Comparison of ENCODE assay signal across 8 cellular contexts in genomic region chr6:44224154-44224977, GRCh38. TPM values are rescaled to one million over a fixed set of nuclear protein-coding genes. Genes with fewer than 3 reads are reported as not detected.
DNase-seq lines count a peak whose midpoint lies in the region; ATAC-seq and TF ChIP-seq lines count a peak whose summit lies in the region.

No MANE protein-coding gene starts in this region.

- peaks cover 24% of the 10 kb centered on the region for H3K4me1 ChIP-seq in HEK293 (ENCODE audit: control insufficient read depth, insufficient read depth, low read length)
- peaks cover 33% of the 10 kb centered on the region for H3K4me1 ChIP-seq in SJSA1 (replicated peaks)
- H3K4me1 ChIP-seq in endodermal cell (ENCODE audit: control insufficient read depth, insufficient read depth, low read length): peaks cover 10% of the 10 kb centered on the region
- peaks cover 53% of the 10 kb centered on the region for H3K4me1 ChIP-seq in neural progenitor cell

- H3K9me3 ChIP-seq in HEK293 (ENCODE audit: control insufficient read depth, insufficient read depth, low read depth, low read length) (no peaks in the 10 kb centered on the region), SJSA1 (replicated peaks) (0 out of 2 replicates have a peak, but pooled peaks cover 2% of the 10 kb centered on the region), endodermal cell (ENCODE audit: control insufficient read depth, low read length) (no peaks in the 10 kb centered on the region), neural progenitor cell (ENCODE audit: low read depth) (no peaks in the 10 kb centered on the region)

- H4K20me1 ChIP-seq in neural progenitor cell (ENCODE audit: low read depth): peaks cover 41% of the 10 kb centered on the region

- no peak for ATAC-seq in GM21528 (IDR thresholded peaks at IDR 0.05; ENCODE audit: low FRiP score, unreplicated experiment)
- no peak for ATAC-seq in HG03039 (IDR thresholded peaks at IDR 0.05; ENCODE audit: unreplicated experiment)

- H3K79me2 ChIP-seq in neural progenitor cell (ENCODE audit: low read depth): peaks cover 31% of the 10 kb centered on the region

- TF ChIP-seq CTCF in HEK293 (tag by site-specific recombination; IDR thresholded peaks at IDR 0.05) (peak; percentile 87), endodermal cell (conservative IDR thresholded peaks at IDR 0.05) (peak; percentile 24), neural progenitor cell (IDR thresholded peaks at IDR 0.05) (no peak)

- H3K4me3 Mint-ChIP-seq in endodermal cell: peak overlapping the region; percentile 76
- H3K4me3 Mint-ChIP-seq in neural progenitor cell: peak overlapping the region; percentile 92

- POLR2A ChIA-PET in HEK293 (lab: Yijun Ruan, JAX): interaction anchor here (0.6 to 5.7 kb wide), 16 partner anchors 10 to 595 kb away, joined by 3 to 90 read pairs (median 4); partner anchors contain the start of genes GTPBP2, HSP90AB1, MRPS18A and SLC35B2

- H3K36me3 ChIP-seq in HEK293 (ENCODE audit: control insufficient read depth in 2 of 2, insufficient read depth in 1 of 2, low read length in 2 of 2) (peaks cover 0 to 11% of the 10 kb centered on the region in 2 experiments; a peak in 1 of 3 replicates), SJSA1 (no peaks in the 10 kb centered on the region), endodermal cell (ENCODE audit: control insufficient read depth, insufficient read depth, low read length) (no peaks in the 10 kb centered on the region), neural progenitor cell (no peaks in the 10 kb centered on the region)

- peaks cover 49% of the 10 kb centered on the region for H3F3A ChIP-seq in neural progenitor cell (ENCODE audit: low read depth)

- H3K9me3 Mint-ChIP-seq in endodermal cell (no peaks in the 10 kb centered on the region), neural progenitor cell (no peaks in the 10 kb centered on the region)

- H3K27ac Mint-ChIP-seq in endodermal cell (peak overlapping the region; percentile 56), neural progenitor cell (peak overlapping the region; percentile 34)

- H3K27me3 ChIP-seq in SJSA1 (replicated peaks): no peaks in the 10 kb centered on the region
- no peaks in the 10 kb centered on the region for H3K27me3 ChIP-seq in endodermal cell (ENCODE audit: control insufficient read depth, insufficient read depth, low read length, poor library complexity, severe bottlenecking)
- no peaks in the 10 kb centered on the region for H3K27me3 ChIP-seq in neural progenitor cell

- peaks cover 40% of the 10 kb centered on the region for H3K4me1 Mint-ChIP-seq in endodermal cell
- peaks cover 55% of the 10 kb centered on the region for H3K4me1 Mint-ChIP-seq in neural progenitor cell

- WGBS in endodermal cell (ENCODE audit: insufficient coverage in 1 of 2, insufficient read length in 1 of 2), 2 experiments: 24 to 33% methylated on average over 6 of the region's 6 CpGs

- H3K9ac ChIP-seq in endodermal cell (ENCODE audit: extremely low read depth, low read length, poor library complexity, severe bottlenecking) (peak overlapping the region; percentile 34), neural progenitor cell (no peak overlapping the region)

- H3K4me3 ChIP-seq in HEK293 (ENCODE audit: low read depth, low read length) (peak overlapping the region; percentile 55), SJSA1 (peak overlapping the region; percentile 50), endodermal cell (ENCODE audit: low read length) (peak overlapping the region; percentile 87), neural progenitor cell (peak overlapping the region; percentile 57)

- H3K4me2 ChIP-seq in neural progenitor cell: peak overlapping the region; percentile 86

- H3K27ac ChIP-seq in HEK293 (ENCODE audit: extremely low read depth, low read depth, low read length) (peak overlapping the region; percentile 4; the same call in 1 of the 2 replicates), SJSA1 (no peak overlapping the region), endodermal cell (ENCODE audit: low read depth, low read length) (no peak overlapping the region), neural progenitor cell (no peak overlapping the region)

- DNase-seq in EL (peak; percentile 49), SJSA1 (ENCODE audit: low read depth in 1 of 2, low spot score in 2 of 2) (no peak), endodermal cell (no peak), neural progenitor cell (ENCODE audit: low spot score) (no peak), AG08395 (ENCODE audit: low spot score) (no peak)

- CTCF ChIA-PET in HEK293 (lab: Yijun Ruan, JAX): interaction anchor here (0.6 to 11.1 kb wide), 14 partner anchors 12 to 462 kb away, joined by 3 to 148 read pairs (median 4); partner anchors contain the start of genes HSP90AB1 and SLC35B2

- H2AFZ ChIP-seq in neural progenitor cell (replicated peaks): no peak overlapping the region

- H3K36me3 Mint-ChIP-seq in endodermal cell (ENCODE audit: low read depth) (peaks cover 10% of the 10 kb centered on the region), neural progenitor cell (peaks cover 3% of the 10 kb centered on the region)

- no peaks in the 10 kb centered on the region for H3K27me3 Mint-ChIP-seq in endodermal cell (ENCODE audit: insufficient read depth)
- no peaks in the 10 kb centered on the region for H3K27me3 Mint-ChIP-seq in neural progenitor cell (ENCODE audit: insufficient read depth, low read depth)

TF ChIP-seq in HEK293, 187 proteins besides CTCF, POLR2A, EP300 and RAD21 (continues in another document):
- TF ChIP-seq ZNF600 (tag by site-specific recombination; IDR thresholded peaks at IDR 0.05) (peak; percentile 36; the same call in 1 of the 2 replicates), TCF7L2 (IDR thresholded peaks at IDR 0.05; ENCODE audit: borderline replicate concordance, low read depth, low read length) (no peak), ZSCAN4 (tag by site-specific recombination; IDR thresholded peaks at IDR 0.05) (peak; percentile 42; the same call in 1 of the 2 replicates), ZNF580 (tag by site-specific recombination; IDR thresholded peaks at IDR 0.05) (no peak), ZNF335 (tag by site-specific recombination; conservative IDR thresholded peaks at IDR 0.05) (peak; percentile 67), ZBTB6 (tag by site-specific recombination; IDR thresholded peaks at IDR 0.05) (no peak), ZNF629 (tag by site-specific recombination; IDR thresholded peaks at IDR 0.05) (no peak), FEZF1 (tag by site-specific recombination; IDR thresholded peaks at IDR 0.05) (no peak), ZFP69B (tag by site-specific recombination; IDR thresholded peaks at IDR 0.05) (no peak), ZBTB20 (tag by site-specific recombination; IDR thresholded peaks at IDR 0.05) (0 out of 2 replicates have a peak, but pooled peaks have one; percentile 2), ZNF792 (tag by site-specific recombination; IDR thresholded peaks at IDR 0.05) (no peak)

RNA-seq across cellular contexts. Expression of gene SLC29A1, which starts 1.0 kb away (rescaled TPM):
- total RNA-seq in SJSA1 (2014; rRNA removed; shearing (Covaris generic)): 6.7 and 11.0 TPM in 2 replicates
- total RNA-seq in endodermal cell: 100 to 1,000 TPM; 129 to 155 TPM
- 65.0 TPM for polyA plus RNA-seq in endodermal cell (2013, experiment 1 of 2)
- 58.4 TPM for polyA plus RNA-seq in endodermal cell (2013, experiment 2 of 2)
- 34.8 and 69.7 TPM in 2 replicates for total RNA-seq in neural progenitor cell (ENCODE audit: low replicate concordance)

RNA-seq across cellular contexts. Expression of gene MYMX, which starts 7.6 kb away (rescaled TPM):
- 0.53 TPM in 1 of 2 replicates, not detected in the other for total RNA-seq in SJSA1 (2014; rRNA removed; shearing (Covaris generic))
- 1 to 10 TPM; 1.7 to 1.8 TPM for total RNA-seq in endodermal cell
- polyA plus RNA-seq in endodermal cell (2013, experiment 1 of 2): 1.1 TPM
- 0.83 TPM for polyA plus RNA-seq in endodermal cell (2013, experiment 2 of 2)
- 0.54 and 1.5 TPM in 2 replicates for total RNA-seq in neural progenitor cell (ENCODE audit: low replicate concordance)

RNA-seq across cellular contexts. Expression of gene HSP90AB1, which starts 22.5 kb away (rescaled TPM):
- total RNA-seq in SJSA1 (2014; rRNA removed; shearing (Covaris generic)): 1,415 and 1,548 TPM in 2 replicates
- total RNA-seq in endodermal cell: 1,000 to 10,000 TPM; 1,356 to 1,422 TPM
- 1,137 TPM for polyA plus RNA-seq in endodermal cell (2013, experiment 1 of 2)
- 1,046 TPM for polyA plus RNA-seq in endodermal cell (2013, experiment 2 of 2)
- total RNA-seq in neural progenitor cell (ENCODE audit: low replicate concordance): 1,851 and 2,068 TPM in 2 replicates

RNA-seq across cellular contexts. Expression of gene SLC35B2, which starts 33.0 kb away (rescaled TPM):
- total RNA-seq in SJSA1 (2014; rRNA removed; shearing (Covaris generic)): 89.9 and 107 TPM in 2 replicates
- total RNA-seq in endodermal cell (10 to 100 TPM; 52.5 to 54.3 TPM), neural progenitor cell (ENCODE audit: low replicate concordance) (33.9 and 47.0 TPM in 2 replicates)
- 42.1 TPM for polyA plus RNA-seq in endodermal cell (2013, experiment 1 of 2)
- polyA plus RNA-seq in endodermal cell (2013, experiment 2 of 2): 39.6 TPM

RNA-seq across cellular contexts. Expression of gene NFKBIE, which starts 41.0 kb away (rescaled TPM):
- total RNA-seq in SJSA1 (2014; rRNA removed; shearing (Covaris generic)): 17.6 and 37.6 TPM in 2 replicates
- total RNA-seq in endodermal cell (10 to 100 TPM in 1 of 2 donors, 1 to 10 TPM in 1; 8.3 to 11.0 TPM), neural progenitor cell (ENCODE audit: low replicate concordance) (5.1 and 15.5 TPM in 2 replicates)
- polyA plus RNA-seq in endodermal cell (2013, experiment 1 of 2): 8.9 TPM
- 5.6 TPM for polyA plus RNA-seq in endodermal cell (2013, experiment 2 of 2)
